ENCODE assay signal across 26 cellular contexts in genomic region chr15:78715439-78715838, GRCh38.
DNase-seq lines count a peak whose midpoint lies in the region; ATAC-seq, FAIRE-seq and TF ChIP-seq lines count a peak whose summit lies in the region.
"Had no signal": no experiment of that assay in that cellular context is flagged by ENCODE, and none has a peak within 500 bp of the region (broad histone marks: within the 10 kb centered on the region; RNA-seq: fewer than 3 reads in every experiment).

No MANE protein-coding gene starts in this region.

- H2BK15ac ChIP-seq in mesenchymal stem cell (ENCODE audit: low read depth, poor library complexity, severe bottlenecking): no peak overlapping the region

- H3K4ac ChIP-seq in mesenchymal stem cell (ENCODE audit: low read depth in 1 of 2, low read length in 2 of 2): no peak overlapping the region

- no peak overlapping the region for H3K14ac ChIP-seq in mesenchymal stem cell (ENCODE audit: low read length in 2 of 2)

- no peak overlapping the region for H2BK120ac ChIP-seq in mesenchymal stem cell (ENCODE audit: low read depth, low read length)

- H3K36me3 ChIP-seq in brain microvascular endothelial cell (replicated peaks): no peaks in the 10 kb centered on the region
- H3K36me3 ChIP-seq in mesenchymal stem cell (ENCODE audit: control insufficient read depth in 1 of 2, insufficient read depth in 2 of 2, low read depth in 1 of 2, low read length in 2 of 2): no peaks in the 10 kb centered on the region
- H3K36me3 ChIP-seq in ovary: no peaks in the 10 kb centered on the region
- no peaks in the 10 kb centered on the region for H3K36me3 ChIP-seq in kidney (ENCODE audit: control insufficient read depth in 1 of 2, insufficient read depth in 2 of 2, low read length in 2 of 2)
- H3K36me3 ChIP-seq: ascending aorta, left lung, right atrium auricular region had no signal

- no peak overlapping the region for H2BK12ac ChIP-seq in mesenchymal stem cell (ENCODE audit: low read length in 2 of 2)

- H3K9me3 ChIP-seq in mesenchymal stem cell (ENCODE audit: control insufficient read depth, low read length) (peaks cover 11% of the 10 kb centered on the region), ovary (no peaks in the 10 kb centered on the region), kidney (ENCODE audit: control insufficient read depth in 1 of 2, low read length in 2 of 2) (no peaks in the 10 kb centered on the region)
- H3K9me3 ChIP-seq: ascending aorta, Caco-2, left lung, right atrium auricular region had no signal

- in situ Hi-C loops in brain microvascular endothelial cell (cut with HindIII; ENCODE audit: low pct_ligation_motif_present, low sequenced_read_pairs): no loop called here

- no peak for ATAC-seq in GM18868 (IDR thresholded peaks at IDR 0.05; ENCODE audit: unreplicated experiment)
- ATAC-seq: left lung had no signal

- no peak overlapping the region for H2BK5ac ChIP-seq in mesenchymal stem cell (ENCODE audit: low read depth, low read length, poor library complexity, severe bottlenecking)

- H3K27me3 ChIP-seq in brain microvascular endothelial cell (replicated peaks) (no peaks in the 10 kb centered on the region), mesenchymal stem cell (ENCODE audit: control insufficient read depth in 1 of 2, insufficient read depth in 1 of 2, low read length in 2 of 2) (no peaks in the 10 kb centered on the region), ovary (no peaks in the 10 kb centered on the region)
- H3K27me3 ChIP-seq: ascending aorta, right atrium auricular region had no signal

- TF ChIP-seq POLR2A in ovary (IDR thresholded peaks at IDR 0.05): no peak

- no peak overlapping the region for H3K18ac ChIP-seq in mesenchymal stem cell (ENCODE audit: low read depth in 1 of 2, low read length in 2 of 2)

- H3K9ac ChIP-seq in mesenchymal stem cell (ENCODE audit: low read length) (peak overlapping the region; percentile 10), kidney (ENCODE audit: low read length in 2 of 2) (no peak overlapping the region)

- DNase-seq in HCEC 1CT: peak; percentile 17
- DNase-seq in NCI-H226: peak; percentile 85
- no peak for DNase-seq in brain microvascular endothelial cell
- DNase-seq in mesenchymal stem cell: no peak
- no peak for DNase-seq in cerebellar cortex (ENCODE audit: low spot score)
- DNase-seq in ovary: no peak
- no peak for DNase-seq in kidney
- DNase-seq: activated CD4-positive, alpha-beta T cell treated with anti-CD3 and anti-CD28 coated beads, Interleukin-2, amount 50 U/mL, for 1 hour; activated CD4-positive, CD25-positive, alpha-beta regulatory T cell; activated effector memory CD4-positive, alpha-beta T cell treated with anti-CD3 and anti-CD28 coated beads, Interleukin-2, amount 50 U/mL, for 16 hours; activated naive CD8-positive, alpha-beta T cell treated with anti-CD3 and anti-CD28 coated beads for 36 hours; activated T-cell treated with anti-CD3 and anti-CD28 coated beads, Interleukin-2, amount 50 U/mL, for 1 hour; Caco-2; hypothalamus; left lung; mesendoderm; NCI-H1417 treated with DMSO at 0.1 percent for 48 hours; NCI-H2029 treated with DMSO at 0.1 percent for 48 hours; NCI-H2227 treated with DMSO at 0.1 percent for 48 hours; NCI-H774; small intestine; stimulated activated naive CD8-positive, alpha-beta T cell treated with anti-CD3 and anti-CD28 coated beads, Interleukin-15, Interleukin-2, amounts not matched to agents 100 U/mL and 50 U/mL, for 24 hours had no signal

- H3K23ac ChIP-seq in mesenchymal stem cell (ENCODE audit: low read length in 2 of 2): no peak overlapping the region

- H3K27ac ChIP-seq in brain microvascular endothelial cell (peak overlapping the region; percentile 50), mesenchymal stem cell (ENCODE audit: low read length, poor library complexity, severe bottlenecking) (no peak overlapping the region), ovary (no peak overlapping the region), kidney (ENCODE audit: low read depth in 2 of 2, low read length in 2 of 2) (no peak overlapping the region)
- H3K27ac ChIP-seq: ascending aorta, C4-2B, left lung, right atrium auricular region had no signal

- no peak overlapping the region for H3K4me2 ChIP-seq in mesenchymal stem cell (ENCODE audit: low read length, poor library complexity, severe bottlenecking)

- H3K79me1 ChIP-seq in mesenchymal stem cell (replicated peaks; ENCODE audit: low read length, poor library complexity, severe bottlenecking): no peaks in the 10 kb centered on the region

- TF ChIP-seq CTCF in brain microvascular endothelial cell (IDR thresholded peaks at IDR 0.05; ENCODE audit: low read depth, low read length, missing control alignments): no peak
- TF ChIP-seq CTCF in ovary (IDR thresholded peaks at IDR 0.05): no peak
- no peak for TF ChIP-seq CTCF in kidney (IDR thresholded peaks at IDR 0.05; ENCODE audit: borderline replicate concordance, extremely low read depth, insufficient read depth)

- H3K4me1 ChIP-seq in mesenchymal stem cell (ENCODE audit: control insufficient read depth, insufficient read depth, low read depth, low read length): no peaks in the 10 kb centered on the region
- no peaks in the 10 kb centered on the region for H3K4me1 ChIP-seq in ovary (ENCODE audit: insufficient read depth)
- no peaks in the 10 kb centered on the region for H3K4me1 ChIP-seq in kidney (ENCODE audit: control insufficient read depth in 1 of 2, insufficient read depth in 1 of 2, low read depth in 1 of 2, low read length in 2 of 2)
- H3K4me1 ChIP-seq: ascending aorta, Caco-2, left lung, right atrium auricular region had no signal

- no peak for FAIRE-seq in kidney (lab: Jason Lieb, UNC)
- FAIRE-seq: small intestine had no signal

- no peak overlapping the region for H4K8ac ChIP-seq in mesenchymal stem cell (ENCODE audit: low read length)

- H2AFZ ChIP-seq in mesenchymal stem cell (ENCODE audit: low read depth, low read length): no peak overlapping the region

- TF ChIP-seq EP300 in ovary (IDR thresholded peaks at IDR 0.05): no peak

- 98% methylated on average over 3 of the region's 4 CpGs for WGBS in mesenchymal stem cell
- WGBS in ovary, 3 donors: 77 to 95% (median 94%) methylated on average over 4 of the region's 4 CpGs

- intact Hi-C loops in ovary (cut with DNase I) (no loop called here), kidney (cut with DNase I) (no loop called here)

- H2AK5ac ChIP-seq in mesenchymal stem cell (ENCODE audit: low read length, severe bottlenecking): no peak overlapping the region

- no peak overlapping the region for H3K4me3 ChIP-seq in brain microvascular endothelial cell (ENCODE audit: low read depth, low read length)
- no peak overlapping the region for H3K4me3 ChIP-seq in mesenchymal stem cell (ENCODE audit: insufficient read depth in 1 of 2, low read depth in 1 of 2, low read length in 2 of 2)
- no peak overlapping the region for H3K4me3 ChIP-seq in ovary
- H3K4me3 ChIP-seq in kidney (ENCODE audit: low read length in 2 of 2): no peak overlapping the region
- H3K4me3 ChIP-seq: ascending aorta, left lung, right atrium auricular region had no signal

- H4K91ac ChIP-seq in mesenchymal stem cell (ENCODE audit: low read length): no peak overlapping the region

Comparison
In these comparisons a context has a peak if more than half of its experiments do, and no peak if none do; other contexts are left out.
1. DNase-seq: peak in HCEC 1CT (single experiment) and NCI-H226 (single experiment); none in brain microvascular endothelial cell (single experiment), mesenchymal stem cell (single experiment), cerebellar cortex (single experiment), ovary (0 of 5) and kidney (single experiment).